9 cellular contexts compared by ENCODE assay signal in genomic region chr4:673349-674091, GRCh38. TPM values are rescaled to one million over a fixed set of nuclear protein-coding genes. Genes with fewer than 3 reads are reported as not detected.
DNase-seq lines count a peak whose midpoint lies in the region; ATAC-seq and TF ChIP-seq lines count a peak whose summit lies in the region.
"Had no signal": no experiment of that assay in that cellular context is flagged by ENCODE, and none has a peak within 500 bp of the region (broad histone marks: within the 10 kb centered on the region; RNA-seq: fewer than 3 reads in every experiment).

No MANE protein-coding gene starts in this region.

- TF ChIP-seq POLR2A in thyroid gland (IDR thresholded peaks at IDR 0.05), result no peak

- no peaks in the 10 kb centered on the region for H3K27me3 Mint-ChIP-seq in MCF 10A (ENCODE audit: insufficient read depth, unreplicated experiment)

- CTCF ChIA-PET in MCF 10A (lab: Yijun Ruan, JAX), result interaction anchor here (0.6 to 2.9 kb wide), 6 partner anchors 9 to 79 kb away, joined by 3 to 14 read pairs (median 4); no protein-coding TSS in a partner anchor

- WGBS in thyroid gland, 2 donors, result 14 to 15% methylated on average over 25 to 33 of the region's 55 CpGs

- no peaks in the 10 kb centered on the region for H3K9me3 ChIP-seq in BLaER1 treated with 17β-estradiol and CSF1 and Interleukin-3, amounts not matched to agents 10 nM and 100 nM (replicated peaks in 1 of 11)
- no peaks in the 10 kb centered on the region for H3K9me3 ChIP-seq in thyroid gland

- BruUV-seq in MCF 10A (replicated peaks; lab: Mats Ljungman, UMichigan), result no TSS peak

- peak overlapping the region; percentile 74 to 98 (median 89) for H3K4me3 ChIP-seq in BLaER1 treated with 17β-estradiol and CSF1 and Interleukin-3, amounts not matched to agents 10 nM and 100 nM
- H3K4me3 ChIP-seq in Jurkat, Clone E6-1 (ENCODE audit: low read length), result peak overlapping the region; percentile 83
- H3K4me3 ChIP-seq in thyroid gland (replicated peaks in 1 of 3), result peak overlapping the region; percentile 39 to 88 (median 81)

- peak overlapping the region; percentile 92 to 100 (median 98) for H3K4me2 ChIP-seq in BLaER1 treated with 17β-estradiol and CSF1 and Interleukin-3, amounts not matched to agents 10 nM and 100 nM

- H3K9me3 Mint-ChIP-seq in MCF 10A (ENCODE audit: unreplicated experiment), result no peaks in the 10 kb centered on the region

- TF ChIP-seq CTCF in MCF 10A (IDR thresholded peaks at IDR 0.05; ENCODE audit: unreplicated experiment) (no peak), thyroid gland (IDR thresholded peaks at IDR 0.05) (no peak)

- H3K27ac Mint-ChIP-seq in MCF 10A (ENCODE audit: low read depth, unreplicated experiment), result peak overlapping the region; percentile 82

- peaks cover 0 to 25% (median 0%) of the 10 kb centered on the region in 11 experiments; a peak in 4 of 22 replicates for H4K20me1 ChIP-seq in BLaER1 treated with 17β-estradiol and CSF1 and Interleukin-3, amounts not matched to agents 10 nM and 100 nM

- H3K36me3 ChIP-seq in BLaER1 treated with 17β-estradiol and CSF1 and Interleukin-3, amounts not matched to agents 10 nM and 100 nM, result peaks cover 26 to 37% (median 30%) of the 10 kb centered on the region in 11 experiments
- H3K36me3 ChIP-seq in thyroid gland, result peaks cover 11 to 13% of the 10 kb centered on the region in 2 donors

- no peaks in the 10 kb centered on the region for H3K27me3 ChIP-seq in BLaER1 treated with 17β-estradiol and CSF1 and Interleukin-3, amounts not matched to agents 10 nM and 100 nM
- H3K27me3 ChIP-seq in thyroid gland, result no peaks in the 10 kb centered on the region

- ATAC-seq in left lobe of liver, result peak; percentile 44
- ATAC-seq in GM21390 (IDR thresholded peaks at IDR 0.05; ENCODE audit: unreplicated experiment), result no peak

- peak overlapping the region; percentile 83 for H3K4me3 Mint-ChIP-seq in MCF 10A (ENCODE audit: unreplicated experiment)

- intact Hi-C loops in MCF 10A (cut with micrococcal nuclease) (loop anchor here (1.0 to 10.0 kb wide), 2 partner anchors 71 to 199 kb away; no protein-coding TSS in a partner anchor), thyroid gland (cut with DNase I) (no loop called here)

- H3K9ac ChIP-seq in BLaER1 treated with 17β-estradiol and CSF1 and Interleukin-3, amounts not matched to agents 10 nM and 100 nM, result peak overlapping the region; percentile 81 to 98 (median 94)

- H3K4me1 Mint-ChIP-seq in MCF 10A (ENCODE audit: insufficient read depth, unreplicated experiment), result peaks cover 14% of the 10 kb centered on the region

- H3K27ac ChIP-seq in BLaER1 treated with 17β-estradiol and CSF1 and Interleukin-3, amounts not matched to agents 10 nM and 100 nM, result peak overlapping the region; percentile 33 to 98 (median 89); a peak in 21 of 22 replicates
- H3K27ac ChIP-seq in thyroid gland, result peak overlapping the region; percentile 20 to 93 (median 22)

- DNase-seq in Jurkat, Clone E6-1 (ENCODE audit: low read depth, low spot score), result no peak
- DNase-seq in MCF 10A (ENCODE audit: unreplicated experiment) (no peak), left lobe of liver (ENCODE audit: low spot score) (peak; percentile 65), thyroid gland (peak; percentile 34 to 49), dedifferentiated amniotic fluid mesenchymal stem cell (ENCODE audit: extremely low spot score) (no peak), NCI-H1105 (lab: John Stamatoyannopoulos, UW) (no peak)

- POLR2A ChIA-PET in MCF 10A (lab: Yijun Ruan, JAX), result interaction anchor here (0.6 to 2.8 kb wide), 11 partner anchors 9 to 201 kb away, joined by 3 to 23 read pairs (median 7); no protein-coding TSS in a partner anchor

- H3K4me1 ChIP-seq in BLaER1 treated with 17β-estradiol and CSF1 and Interleukin-3, amounts not matched to agents 10 nM and 100 nM, result peaks cover 48 to 57% (median 50%) of the 10 kb centered on the region in 10 experiments
- peaks cover 15 to 18% of the 10 kb centered on the region in 2 donors for H3K4me1 ChIP-seq in thyroid gland

- peaks cover 46% of the 10 kb centered on the region for H3K36me3 Mint-ChIP-seq in MCF 10A (ENCODE audit: insufficient read depth, unreplicated experiment)

RNA-seq across cellular contexts. Expression of gene ATP5ME, which starts 0.6 kb away (rescaled TPM):
- 593 TPM for polyA plus RNA-seq in Jurkat, Clone E6-1 (2012; ENCODE audit: insufficient read depth, insufficient read length)
- total RNA-seq in MCF 10A (2022) (355 and 389 TPM in 2 replicates), left lobe of liver (203 TPM), thyroid gland (100 to 1,000 TPM in 2 of 4 donors, 10 to 100 TPM in 2; 82.2 to 144 (median 106) TPM)

RNA-seq across cellular contexts. Expression of gene MYL5, which starts 0.8 kb away (rescaled TPM):
- 7.8 TPM for polyA plus RNA-seq in Jurkat, Clone E6-1 (2012; ENCODE audit: insufficient read depth, insufficient read length)
- total RNA-seq in MCF 10A (2022) (30.6 and 32.9 TPM in 2 replicates), left lobe of liver (7.4 TPM), thyroid gland (10 to 100 TPM; 13.0 to 17.5 (median 14.2) TPM)

RNA-seq across cellular contexts. Expression of gene SLC49A3, which starts 15.4 kb away (rescaled TPM):
- not detected for polyA plus RNA-seq in Jurkat, Clone E6-1 (2012; ENCODE audit: insufficient read depth, insufficient read length)
- not detected in 2 replicates for total RNA-seq in MCF 10A (2022)
- total RNA-seq in left lobe of liver, result 7.6 TPM
- 10 to 100 TPM; 14.9 to 27.1 (median 18.3) TPM for total RNA-seq in thyroid gland
- total RNA-seq: HT1080 had no signal

RNA-seq across cellular contexts. Expression of gene PCGF3, which starts 32.1 kb away (rescaled TPM):
- 62.7 TPM for polyA plus RNA-seq in Jurkat, Clone E6-1 (2012; ENCODE audit: insufficient read depth, insufficient read length)
- total RNA-seq in MCF 10A (2022), result 26.5 and 33.5 TPM in 2 replicates
- total RNA-seq in left lobe of liver, result 16.6 TPM
- total RNA-seq in thyroid gland, result 10 to 100 TPM; 41.4 to 60.0 (median 50.2) TPM

RNA-seq across cellular contexts. Expression of gene PDE6B, which starts 48.1 kb away (rescaled TPM):
- 32.0 TPM for polyA plus RNA-seq in Jurkat, Clone E6-1 (2012; ENCODE audit: insufficient read depth, insufficient read length)
- not detected in 2 replicates for total RNA-seq in MCF 10A (2022)
- 0.83 TPM for total RNA-seq in left lobe of liver
- 10 to 100 TPM in 2 of 4 donors, 1 to 10 TPM in 2; 6.4 to 26.4 (median 14.4) TPM for total RNA-seq in thyroid gland

Comparison
In these comparisons a context has a peak if more than half of its experiments do, and no peak if none do; other contexts are left out.
1. DNase-seq: peak in left lobe of liver (single experiment) and thyroid gland (2 of 2); none in Jurkat, Clone E6-1 (single experiment), MCF 10A (single experiment), dedifferentiated amniotic fluid mesenchymal stem cell (single experiment) and NCI-H1105 (single experiment).
2. Peak in every context shown above with its lines, with median percentiles within 50 percentile points of each other: H3K4me3 ChIP-seq.